Comparison of ENCODE assay signal across 16 cellular contexts in the genomic region with DNA sequence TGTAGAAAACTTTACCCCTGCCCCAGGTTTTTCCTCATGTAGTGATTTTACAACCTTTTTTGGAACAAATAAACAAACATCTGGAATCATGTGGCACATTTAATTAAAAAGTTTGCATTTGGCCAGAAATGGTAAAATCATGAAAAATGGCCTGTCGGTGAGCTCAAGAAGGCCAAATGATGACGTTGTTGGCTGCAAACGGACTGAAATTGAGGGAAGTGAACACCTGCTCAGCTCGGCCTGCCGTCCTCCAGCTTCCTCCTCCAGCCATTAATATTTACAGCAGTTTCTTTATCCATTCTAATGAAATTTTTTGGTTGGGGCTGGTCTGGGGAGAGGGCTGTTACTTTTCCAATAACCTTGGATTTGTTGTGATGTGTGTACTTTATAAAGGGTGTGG.
"Had no signal": no experiment of that assay in that cellular context is flagged by ENCODE, and none has a peak within 500 bp of the region (broad histone marks: within the 10 kb centered on the region; RNA-seq: fewer than 3 reads in every experiment).

No MANE protein-coding gene starts in this region.

- H3K27me3 Mint-ChIP-seq: activated B cell treated with CpG ODN at 0.5 μM for 24 hours; activated CD4-positive, alpha-beta memory T cell treated with anti-CD3 and anti-CD28 coated beads for 36 hours; activated CD8-positive, alpha-beta memory T cell treated with anti-CD3 and anti-CD28 coated beads, Interleukin-2, amount 10 ng/mL, durations not matched to agents 7 days and 5 days; activated naive CD8-positive, alpha-beta T cell treated with anti-CD3 and anti-CD28 coated beads for 36 hours; stimulated activated naive CD8-positive, alpha-beta T cell treated with anti-CD3 and anti-CD28 coated beads, Interleukin-15, Interleukin-2, amounts not matched to agents 100 ng/mL and 50 ng/mL, for 24 hours had no signal

- H3K9me3 ChIP-seq: upper lobe of left lung had no signal

- DNase-seq: activated B cell treated with CpG ODN at 0.5 μM for 24 hours; activated CD4-positive, alpha-beta memory T cell treated with anti-CD3 and anti-CD28 coated beads for 36 hours; activated CD4-positive, alpha-beta T cell treated with anti-CD3 and anti-CD28 coated beads for 4 hours; activated CD8-positive, alpha-beta memory T cell treated with anti-CD3 and anti-CD28 coated beads, Interleukin-2, amount 10 ng/mL, durations not matched to agents 7 days and 5 days; activated naive CD8-positive, alpha-beta T cell treated with anti-CD3 and anti-CD28 coated beads for 36 hours; amniotic stem cell; endodermal cell; hypothalamus; naive thymus-derived CD4-positive, alpha-beta T cell; nucleus accumbens; posterior cingulate gyrus; upper lobe of left lung had no signal

- ATAC-seq: activated CD8-positive, alpha-beta memory T cell treated with anti-CD3 and anti-CD28 coated beads, Interleukin-2, amount 10 ng/mL, durations not matched to agents 7 days and 5 days; left lobe of liver; naive thymus-derived CD4-positive, alpha-beta T cell had no signal

- H3K4me1 Mint-ChIP-seq: activated B cell treated with CpG ODN at 0.5 μM for 24 hours; activated CD8-positive, alpha-beta memory T cell treated with anti-CD3 and anti-CD28 coated beads, Interleukin-2, amount 10 ng/mL, durations not matched to agents 7 days and 5 days; activated naive CD8-positive, alpha-beta T cell treated with anti-CD3 and anti-CD28 coated beads for 36 hours; naive thymus-derived CD4-positive, alpha-beta T cell had no signal

- H3K27ac ChIP-seq: epithelial cell of prostate, upper lobe of left lung had no signal

- H3K27ac Mint-ChIP-seq: activated B cell treated with CpG ODN at 0.5 μM for 24 hours; activated CD4-positive, alpha-beta memory T cell treated with anti-CD3 and anti-CD28 coated beads for 36 hours; activated CD8-positive, alpha-beta memory T cell treated with anti-CD3 and anti-CD28 coated beads, Interleukin-2, amount 10 ng/mL, durations not matched to agents 7 days and 5 days; activated naive CD8-positive, alpha-beta T cell treated with anti-CD3 and anti-CD28 coated beads for 36 hours; endodermal cell; naive thymus-derived CD4-positive, alpha-beta T cell; stimulated activated naive CD8-positive, alpha-beta T cell treated with anti-CD3 and anti-CD28 coated beads, Interleukin-15, Interleukin-2, amounts not matched to agents 100 ng/mL and 50 ng/mL, for 24 hours; T-helper 2 cell treated with Interferon-gamma antibody and Interleukin-4, amounts not matched to agents 5 μg/mL and 100 μg/mL, for 36 hours had no signal

- H3K36me3 ChIP-seq: upper lobe of left lung had no signal

- H3K4me3 ChIP-seq: upper lobe of left lung had no signal

- H3K4me3 Mint-ChIP-seq: activated B cell treated with CpG ODN at 0.5 μM for 24 hours; activated CD4-positive, alpha-beta memory T cell treated with anti-CD3 and anti-CD28 coated beads for 36 hours; activated CD8-positive, alpha-beta memory T cell treated with anti-CD3 and anti-CD28 coated beads, Interleukin-2, amount 10 ng/mL, durations not matched to agents 7 days and 5 days; activated naive CD8-positive, alpha-beta T cell treated with anti-CD3 and anti-CD28 coated beads for 36 hours; endodermal cell; naive thymus-derived CD4-positive, alpha-beta T cell; stimulated activated naive CD8-positive, alpha-beta T cell treated with anti-CD3 and anti-CD28 coated beads, Interleukin-15, Interleukin-2, amounts not matched to agents 100 ng/mL and 50 ng/mL, for 24 hours; T-helper 2 cell treated with Interferon-gamma antibody and Interleukin-4, amounts not matched to agents 5 μg/mL and 100 μg/mL, for 36 hours had no signal

- H3K36me3 Mint-ChIP-seq: activated CD4-positive, alpha-beta memory T cell treated with anti-CD3 and anti-CD28 coated beads for 36 hours; activated CD8-positive, alpha-beta memory T cell treated with anti-CD3 and anti-CD28 coated beads, Interleukin-2, amount 10 ng/mL, durations not matched to agents 7 days and 5 days; activated naive CD8-positive, alpha-beta T cell treated with anti-CD3 and anti-CD28 coated beads for 36 hours; naive thymus-derived CD4-positive, alpha-beta T cell had no signal

- H3K9me3 Mint-ChIP-seq: activated B cell treated with CpG ODN at 0.5 μM for 24 hours; activated CD4-positive, alpha-beta memory T cell treated with anti-CD3 and anti-CD28 coated beads for 36 hours; activated naive CD8-positive, alpha-beta T cell treated with anti-CD3 and anti-CD28 coated beads for 36 hours; endodermal cell; stimulated activated naive CD8-positive, alpha-beta T cell treated with anti-CD3 and anti-CD28 coated beads, Interleukin-15, Interleukin-2, amounts not matched to agents 100 ng/mL and 50 ng/mL, for 24 hours; T-helper 2 cell treated with Interferon-gamma antibody and Interleukin-4, amounts not matched to agents 5 μg/mL and 100 μg/mL, for 36 hours had no signal

- H3K27me3 ChIP-seq: upper lobe of left lung had no signal
